In genomic region chr1:44673675-44674112, GRCh38 we compare ENCODE assay signal across 8 cellular contexts. TPM values are rescaled to one million over a fixed set of nuclear protein-coding genes. Genes with fewer than 3 reads are reported as not detected.
DNase-seq lines count a peak whose midpoint lies in the region; ATAC-seq and TF ChIP-seq lines count a peak whose summit lies in the region.

No MANE protein-coding gene starts in this region.

- H3K9me2 ChIP-seq in GM23248 (ENCODE audit: insufficient read depth): no peaks in the 10 kb centered on the region

- H4K20me1 ChIP-seq in BLaER1 treated with 17β-estradiol and CSF1 and Interleukin-3, amounts not matched to agents 10 nM and 100 nM: peaks cover 0 to 16% (median 0%) of the 10 kb centered on the region in 11 experiments; a peak in 2 of 22 replicates
- H4K20me1 ChIP-seq in GM23248 (ENCODE audit: insufficient read depth): no peaks in the 10 kb centered on the region

- no peak for TF ChIP-seq CTCF in cardiac muscle cell (IDR thresholded peaks at IDR 0.05; ENCODE audit: low read depth, low read length)

- H3K9me3 Mint-ChIP-seq in T-cell: no peaks in the 10 kb centered on the region

- H3K4me1 Mint-ChIP-seq in T-cell: peaks cover 23 to 29% (median 26%) of the 10 kb centered on the region in 3 donors

- H3K9me3 ChIP-seq in BLaER1 treated with 17β-estradiol and CSF1 and Interleukin-3, amounts not matched to agents 10 nM and 100 nM (replicated peaks in 1 of 11): no peaks in the 10 kb centered on the region
- H3K9me3 ChIP-seq in GM23248 (ENCODE audit: low read depth): no peaks in the 10 kb centered on the region
- H3K9me3 ChIP-seq in cardiac muscle cell (ENCODE audit: low read depth): no peaks in the 10 kb centered on the region
- no peaks in the 10 kb centered on the region for H3K9me3 ChIP-seq in skeletal muscle satellite cell (replicated peaks; ENCODE audit: low read length)

- ATAC-seq in T-cell (replicated peaks in 1 of 4) (no peak), GM21786 (IDR thresholded peaks at IDR 0.05; ENCODE audit: unreplicated experiment) (no peak)

- H3K36me3 ChIP-seq in BLaER1 treated with 17β-estradiol and CSF1 and Interleukin-3, amounts not matched to agents 10 nM and 100 nM: no peaks in the 10 kb centered on the region
- H3K36me3 ChIP-seq in GM23248 (ENCODE audit: low read depth) (no peaks in the 10 kb centered on the region), cardiac muscle cell (no peaks in the 10 kb centered on the region), skeletal muscle satellite cell (ENCODE audit: insufficient read depth, low read length) (no peaks in the 10 kb centered on the region)

- no peaks in the 10 kb centered on the region for H3K36me3 Mint-ChIP-seq in T-cell

- 2% methylated on average over 16 of the region's 16 CpGs for WGBS in GM23248 (ENCODE audit: low coverage in 1 of 2, low lambda C conversion rate in 2 of 2, missing lambda C conversion rate in 2 of 2), 2 experiments

- DNase-seq in GM23248: no peak
- DNase-seq in T-cell: peak in 1 of 34 experiments; percentile 8
- no peak for DNase-seq in cardiac muscle cell (ENCODE audit: low read depth in 1 of 2, low spot score in 1 of 2)
- no peak for DNase-seq in A172 (ENCODE audit: low spot score)
- DNase-seq in stimulated activated CD4-positive, alpha-beta T cell treated with anti-CD3 and anti-CD28 coated beads, Interleukin-4, amount 100 ng/mL, for 1 hour: no peak

- in situ Hi-C loops in GM23248 (cut with MboI): no loop called here

- CTCF ChIA-PET in T-cell (lab: Charles Lee): interaction anchor here in 1 of 2 donors (0.6 to 2.3 kb wide), 9 partner anchors 21 to 1082 kb away, joined by 3 to 13 read pairs (median 4); partner anchors contain the start of gene KDM4A

- no peaks in the 10 kb centered on the region for H3K27me3 ChIP-seq in BLaER1 treated with 17β-estradiol and CSF1 and Interleukin-3, amounts not matched to agents 10 nM and 100 nM
- H3K27me3 ChIP-seq in GM23248 (replicated peaks; ENCODE audit: insufficient read depth) (no peaks in the 10 kb centered on the region), cardiac muscle cell (no peaks in the 10 kb centered on the region), skeletal muscle satellite cell (ENCODE audit: control insufficient read depth, insufficient read depth, low read length) (no peaks in the 10 kb centered on the region)

- H2AFZ ChIP-seq in GM23248: peak overlapping the region; percentile 92

- no peaks in the 10 kb centered on the region for H3K79me2 ChIP-seq in GM23248 (ENCODE audit: insufficient read depth)

- peak overlapping the region; percentile 85 to 90 (median 85) for H3K4me3 Mint-ChIP-seq in T-cell

- H3F3A ChIP-seq in GM23248 (ENCODE audit: insufficient read depth): peaks cover 18% of the 10 kb centered on the region

- H3K27ac ChIP-seq in BLaER1 treated with 17β-estradiol and CSF1 and Interleukin-3, amounts not matched to agents 10 nM and 100 nM: peak overlapping the region; percentile 79 to 92 (median 86)
- H3K27ac ChIP-seq in GM23248: peak overlapping the region; percentile 86
- peak overlapping the region; percentile 89 for H3K27ac ChIP-seq in cardiac muscle cell

- peak overlapping the region; percentile 76 to 86 (median 83) for H3K9ac ChIP-seq in BLaER1 treated with 17β-estradiol and CSF1 and Interleukin-3, amounts not matched to agents 10 nM and 100 nM
- H3K9ac ChIP-seq in GM23248 (peak overlapping the region; percentile 82), skeletal muscle satellite cell (ENCODE audit: low read depth, low read length) (peak overlapping the region; percentile 83)

- peak overlapping the region; percentile 76 to 89 for H3K27ac Mint-ChIP-seq in T-cell

- H3K27me3 Mint-ChIP-seq in T-cell: no peaks in the 10 kb centered on the region

- peak overlapping the region; percentile 89 to 99 (median 97) for H3K4me2 ChIP-seq in BLaER1 treated with 17β-estradiol and CSF1 and Interleukin-3, amounts not matched to agents 10 nM and 100 nM
- H3K4me2 ChIP-seq in GM23248 (ENCODE audit: unreplicated experiment) (peak overlapping the region; percentile 83), skeletal muscle satellite cell (ENCODE audit: low read length) (peak overlapping the region; percentile 91)

- H3K4me3 ChIP-seq in BLaER1 treated with 17β-estradiol and CSF1 and Interleukin-3, amounts not matched to agents 10 nM and 100 nM: peak overlapping the region; percentile 57 to 75 (median 62)
- peak overlapping the region; percentile 74 for H3K4me3 ChIP-seq in GM23248
- peak overlapping the region; percentile 59 for H3K4me3 ChIP-seq in cardiac muscle cell
- peak overlapping the region; percentile 82 for H3K4me3 ChIP-seq in skeletal muscle satellite cell (ENCODE audit: low read length)

- POLR2A ChIA-PET in T-cell (lab: Charles Lee): interaction anchor here (0.5 to 1.0 kb wide), 5 partner anchors 47 to 1715 kb away, joined by 3 to 7 read pairs (median 4); no protein-coding TSS in a partner anchor

- H3K4me1 ChIP-seq in BLaER1 treated with 17β-estradiol and CSF1 and Interleukin-3, amounts not matched to agents 10 nM and 100 nM: peaks cover 67 to 80% (median 76%) of the 10 kb centered on the region in 10 experiments
- H3K4me1 ChIP-seq in GM23248 (ENCODE audit: insufficient read depth) (peaks cover 24% of the 10 kb centered on the region), cardiac muscle cell (ENCODE audit: low read depth) (peaks cover 15% of the 10 kb centered on the region), skeletal muscle satellite cell (ENCODE audit: control insufficient read depth, insufficient read depth, low read length) (peaks cover 39% of the 10 kb centered on the region)

RNA-seq across cellular contexts. Expression of gene TMEM53, which starts 0.6 kb away (rescaled TPM):
- 4.4 and 5.9 TPM in 2 replicates for total RNA-seq in GM23248 (2014; rRNA removed; shearing (Covaris generic))
- polyA plus RNA-seq in GM23248 (2016; fragmentation: Nextera tagmentation; extraction: Ambion mirVana) (10.1 and 12.7 TPM in 2 replicates), cardiac muscle cell (29.7 and 43.0 TPM in 2 replicates)
- total RNA-seq in T-cell (1 to 10 TPM; 1.1 to 2.8 (median 2.2) TPM), cardiac muscle cell (15.2 and 23.6 TPM in 2 replicates)
- total RNA-seq in skeletal muscle satellite cell (2012; rRNA removed): 6.6 and 7.1 TPM in 2 replicates
- 3.7 and 4.6 TPM in 2 replicates for total RNA-seq in A172 (2014; rRNA removed; shearing (Covaris generic))

RNA-seq across cellular contexts. Expression of gene ARMH1, which starts 0.8 kb away (rescaled TPM):
- total RNA-seq in GM23248 (2014; rRNA removed; shearing (Covaris generic)): 0.51 and 1.4 TPM in 2 replicates
- polyA plus RNA-seq in GM23248 (2016; fragmentation: Nextera tagmentation; extraction: Ambion mirVana) (1.5 and 1.6 TPM in 2 replicates), cardiac muscle cell (2.8 and 9.0 TPM in 2 replicates)
- total RNA-seq in T-cell (100 to 1,000 TPM in 1 of 5 donors, 10 to 100 TPM in 4; 49.5 to 102 (median 89.7) TPM), cardiac muscle cell (2.4 and 5.7 TPM in 2 replicates)
- 0.22 and 0.51 TPM in 2 replicates for total RNA-seq in skeletal muscle satellite cell (2012; rRNA removed)
- not detected in 2 replicates for total RNA-seq in A172 (2014; rRNA removed; shearing (Covaris generic))

RNA-seq across cellular contexts. Expression of gene RNU5D-1, which starts 57.3 kb away (rescaled TPM):
- total RNA-seq in GM23248 (2014; rRNA removed; shearing (Covaris generic)): not detected in 2 replicates
- polyA plus RNA-seq in GM23248 (2016; fragmentation: Nextera tagmentation; extraction: Ambion mirVana) (not detected in 2 replicates), cardiac muscle cell (not detected in 2 replicates)
- total RNA-seq in T-cell (10 to 100 TPM in 1 of 5 donors, not detected in 4; 21.4 TPM), cardiac muscle cell (not detected in 2 replicates)
- not detected in 2 replicates for total RNA-seq in skeletal muscle satellite cell (2012; rRNA removed)
- total RNA-seq in A172 (2014; rRNA removed; shearing (Covaris generic)): not detected in 2 replicates
